Comparison of ENCODE assay signal across 27 cellular contexts in the genomic region with DNA sequence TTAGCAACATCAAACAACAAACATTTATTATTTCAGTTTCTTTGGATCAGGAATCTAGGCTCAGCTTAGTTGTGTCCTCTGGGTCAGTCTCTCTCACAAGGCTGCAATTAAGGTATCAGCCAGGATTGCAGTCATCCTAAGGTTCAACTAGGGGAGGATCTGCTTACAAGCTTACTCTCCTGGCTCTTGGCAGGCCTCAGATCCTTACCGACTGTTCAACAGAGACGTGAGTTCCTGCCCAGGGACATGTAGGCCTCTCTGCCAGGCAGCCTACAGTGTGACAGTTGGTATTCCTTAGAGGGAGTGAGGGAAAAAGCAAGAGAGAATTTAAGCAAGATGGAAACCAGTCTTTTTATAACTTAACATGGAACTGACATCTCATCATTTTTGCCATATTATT.
"Had no signal": no experiment of that assay in that cellular context is flagged by ENCODE, and none has a peak within 500 bp of the region (broad histone marks: within the 10 kb centered on the region; RNA-seq: fewer than 3 reads in every experiment).

No MANE protein-coding gene starts in this region.

- DNase-seq: activated CD4-positive, alpha-beta memory T cell treated with anti-CD3 and anti-CD28 coated beads, Interleukin-2, amount 10 ng/mL, durations not matched to agents 7 days and 5 days; activated CD4-positive, alpha-beta T cell treated with anti-CD3 and anti-CD28 coated beads for 1 hour; activated CD4-positive, alpha-beta T cell treated with anti-CD3 and anti-CD28 coated beads for 4 hours; activated CD4-positive, alpha-beta T cell treated with anti-CD3 and anti-CD28 coated beads, Interleukin-2, amount 10 ng/mL, durations not matched to agents 7 days and 5 days; activated CD4-positive, alpha-beta T cell treated with anti-CD3 and anti-CD28 coated beads, Interleukin-2, amount 50 U/mL, for 4 hours; activated CD8-positive, alpha-beta memory T cell treated with anti-CD3 and anti-CD28 coated beads, Interleukin-2, amount 50 U/mL, for 48 hours; activated gamma-delta T cell treated with Interleukin-2 at 50 U/mL for 16 hours; activated naive CD4-positive, alpha-beta T cell treated with anti-CD3 and anti-CD28 coated beads, Interleukin-2, amount 50 U/mL, for 16 hours; activated naive CD4-positive, alpha-beta T cell treated with Interleukin-2 at 50 U/mL for 16 hours; activated T-cell treated with anti-CD3 and anti-CD28 coated beads for 4 hours; activated T-cell treated with anti-CD3 and anti-CD28 coated beads, Interleukin-2, amount 50 U/mL, for 24 hours; activated T-cell treated with anti-CD3 and anti-CD28 coated beads, Interleukin-2, amount 50 U/mL, for 72 hours; amniotic stem cell; anterior cingulate cortex; brain microvascular endothelial cell; cortex of kidney; dermis blood vessel endothelial cell; effector CD4-positive, alpha-beta T cell; effector memory CD8-positive, alpha-beta T cell; erythroblast; foreskin keratinocyte; glutamatergic neuron; heart left ventricle; T-helper 2 cell had no signal

- H3K27ac ChIP-seq: brain microvascular endothelial cell, esophagus muscularis mucosa, foreskin keratinocyte, gastrocnemius medialis, heart left ventricle had no signal

- ATAC-seq: activated T-cell treated with anti-CD3 and anti-CD28 coated beads, Interleukin-2, amount 50 U/mL, for 72 hours; effector memory CD8-positive, alpha-beta T cell; foreskin keratinocyte; heart left ventricle; WTC11 had no signal

- H3K4me1 ChIP-seq: esophagus muscularis mucosa, foreskin keratinocyte, gastrocnemius medialis, heart left ventricle had no signal

- H3K36me3 ChIP-seq: brain microvascular endothelial cell, esophagus muscularis mucosa, gastrocnemius medialis, heart left ventricle had no signal

- H3K27me3 ChIP-seq: brain microvascular endothelial cell, esophagus muscularis mucosa, foreskin keratinocyte, gastrocnemius medialis, heart left ventricle had no signal

- H3K4me3 ChIP-seq: esophagus muscularis mucosa, gastrocnemius medialis, heart left ventricle had no signal
